ENCODE assay signal across 8 cellular contexts in the genomic region with DNA sequence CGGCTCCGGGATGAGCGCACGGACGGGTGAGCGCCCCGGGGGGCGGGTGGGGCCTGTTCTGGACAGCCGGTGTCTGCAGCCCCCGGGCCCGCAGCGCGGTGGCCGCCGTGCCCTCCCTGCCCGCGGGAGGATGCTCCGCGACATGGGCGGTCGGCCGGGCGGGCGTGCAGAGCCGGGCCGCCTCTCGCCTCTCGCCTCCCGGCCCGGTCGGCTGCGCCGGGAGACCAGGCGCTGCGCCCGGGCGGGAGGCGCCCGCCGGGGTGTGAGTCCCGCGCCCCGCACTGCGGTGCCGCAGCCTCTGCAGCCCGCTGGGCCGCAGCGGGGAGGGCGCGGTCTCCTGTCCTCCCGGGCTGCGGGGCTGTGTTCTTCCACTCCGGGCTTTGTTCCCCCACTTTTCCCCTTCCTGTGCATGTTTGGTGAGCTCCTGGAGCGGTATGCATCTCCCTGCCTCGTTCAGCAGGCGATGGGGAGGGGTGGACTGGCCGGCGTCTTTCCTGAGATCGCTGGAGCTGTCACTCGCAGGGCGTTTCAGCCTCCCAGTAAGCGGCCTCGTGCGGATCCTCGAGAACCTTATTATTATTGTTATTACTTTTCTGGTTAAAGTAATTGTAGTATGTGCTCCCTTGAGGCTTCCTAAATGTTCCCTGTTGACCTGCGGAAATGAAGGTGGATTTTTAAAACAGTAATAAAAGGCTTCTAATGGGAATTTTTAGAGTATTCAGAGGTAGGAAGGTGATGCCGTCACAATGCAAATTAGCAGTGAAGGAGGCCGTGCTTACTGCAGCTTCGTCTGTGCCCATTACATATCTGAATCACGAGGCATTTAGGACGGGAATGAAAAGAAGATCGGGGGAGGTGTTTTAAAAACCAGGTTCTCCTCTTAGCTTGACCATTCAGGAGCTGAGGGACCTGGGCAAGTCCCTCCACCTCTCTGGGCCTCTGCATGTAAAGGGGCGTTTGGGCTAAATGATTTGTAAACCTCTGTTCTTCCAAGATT. TPM values are rescaled to one million over a fixed set of nuclear protein-coding genes. Genes with fewer than 3 reads are reported as not detected.
DNase-seq lines count a peak whose midpoint lies in the region; ATAC-seq and TF ChIP-seq lines count a peak whose summit lies in the region.

No MANE protein-coding gene starts in this region.

- peaks cover 38% of the 10 kb centered on the region for H3K4me1 ChIP-seq in DOHH2 (ENCODE audit: control insufficient read depth, low read length)
- H3K4me1 ChIP-seq in muscle layer of colon (ENCODE audit: insufficient read depth, low read length), result peaks cover 18% of the 10 kb centered on the region

- peak overlapping the region; percentile 81 for H3K4me3 ChIP-seq in DOHH2 (ENCODE audit: low read length)
- H3K4me3 ChIP-seq in WERI-Rb-1 (ENCODE audit: low read depth, low read length), result peak overlapping the region; percentile 82
- peak overlapping the region; percentile 58 for H3K4me3 ChIP-seq in epithelial cell of proximal tubule (ENCODE audit: low read depth, low read length)
- peak overlapping the region; percentile 50 to 63 for H3K4me3 ChIP-seq in muscle layer of colon (ENCODE audit: low read depth in 1 of 2, low read length in 2 of 2)

- no peak overlapping the region for H3K27ac ChIP-seq in DOHH2 (ENCODE audit: low read depth, low read length)
- H3K27ac ChIP-seq in WERI-Rb-1, result no peak overlapping the region
- peak overlapping the region; percentile 60 for H3K27ac ChIP-seq in muscle layer of colon (ENCODE audit: low read depth, low read length)

- H3K9ac ChIP-seq in muscle layer of colon (ENCODE audit: low read length), result no peak overlapping the region

- peaks cover 11% of the 10 kb centered on the region for H3F3A ChIP-seq in DOHH2 (ENCODE audit: control insufficient read depth, insufficient read depth)

- ATAC-seq in GM19467 (IDR thresholded peaks at IDR 0.05; ENCODE audit: unreplicated experiment), result peak; percentile 14
- peak; percentile 36 for ATAC-seq in HG03571 (IDR thresholded peaks at IDR 0.05; ENCODE audit: unreplicated experiment)

- H3K27me3 ChIP-seq in DOHH2 (ENCODE audit: control insufficient read depth, low read length) (peaks cover 43% of the 10 kb centered on the region), WERI-Rb-1 (ENCODE audit: insufficient read depth, low read depth, severe bottlenecking) (no peaks in the 10 kb centered on the region), muscle layer of colon (ENCODE audit: control insufficient read depth in 1 of 2, insufficient read depth in 2 of 2, low read length in 2 of 2) (no peaks in the 10 kb centered on the region)

- H3K79me2 ChIP-seq in DOHH2 (ENCODE audit: control insufficient read depth, low read length), result no peaks in the 10 kb centered on the region

- TF ChIP-seq CTCF in DOHH2 (IDR thresholded peaks at IDR 0.05; ENCODE audit: low read depth, low read length, poor library complexity, severe bottlenecking) (no peak), WERI-Rb-1 (IDR thresholded peaks at IDR 0.05; ENCODE audit: low read depth, low read length) (no peak), epithelial cell of proximal tubule (conservative IDR thresholded peaks at IDR 0.05; ENCODE audit: low read depth, low read length) (no peak)

- no peaks in the 10 kb centered on the region for H3K9me2 ChIP-seq in DOHH2 (replicated peaks; ENCODE audit: control insufficient read depth, low read length)

- no peaks in the 10 kb centered on the region for H3K36me3 ChIP-seq in DOHH2 (ENCODE audit: control insufficient read depth, low read length)
- no peaks in the 10 kb centered on the region for H3K36me3 ChIP-seq in WERI-Rb-1
- no peaks in the 10 kb centered on the region for H3K36me3 ChIP-seq in muscle layer of colon (ENCODE audit: insufficient read depth, low read length)

- peak; percentile 48 for DNase-seq in WERI-Rb-1
- no peak for DNase-seq in epithelial cell of proximal tubule (ENCODE audit: low read depth)
- DNase-seq in KG1 (lab: John Stamatoyannopoulos, UW), result no peak
- DNase-seq in NCI-H1436 treated with DMSO at 0.1 percent for 48 hours (lab: John Stamatoyannopoulos, UW), result no peak

- H3K4me2 ChIP-seq in DOHH2 (ENCODE audit: low read length), result peak overlapping the region; percentile 84

- no peaks in the 10 kb centered on the region for H4K20me1 ChIP-seq in DOHH2 (ENCODE audit: control insufficient read depth, insufficient read depth, low read depth, low read length)

- H3K9me3 ChIP-seq in DOHH2 (ENCODE audit: control insufficient read depth, insufficient read depth, low read length), result no peaks in the 10 kb centered on the region
- H3K9me3 ChIP-seq in WERI-Rb-1 (ENCODE audit: severe bottlenecking), result no peaks in the 10 kb centered on the region
- no peaks in the 10 kb centered on the region for H3K9me3 ChIP-seq in muscle layer of colon (ENCODE audit: low read length)

RNA-seq across cellular contexts. Expression of a gene that starts 0.6 kb away (rescaled TPM):
- total RNA-seq in epithelial cell of proximal tubule, result 1.5 and 1.6 TPM in 2 replicates

RNA-seq across cellular contexts. Expression of a gene that starts 14.5 kb away (rescaled TPM):
- 1.7 and 8.0 TPM in 2 replicates for total RNA-seq in epithelial cell of proximal tubule
